In genomic region chr3:12024959-12025570, GRCh38 we compare ENCODE assay signal across 30 cellular contexts. TPM values are rescaled to one million over a fixed set of nuclear protein-coding genes. Genes with fewer than 3 reads are reported as not detected.
"Had no signal": no experiment of that assay in that cellular context is flagged by ENCODE, and none has a peak within 500 bp of the region (broad histone marks: within the 10 kb centered on the region; RNA-seq: fewer than 3 reads in every experiment).

No MANE protein-coding gene starts in this region.

- H3K4me1 ChIP-seq: left lung, lower lobe of right lung, right atrium auricular region, right lobe of liver, tibial nerve, uterus had no signal

- H3K4me1 Mint-ChIP-seq: immature natural killer cell; mesothelial cell of epicardium; naive B cell; neural crest cell; stimulated activated memory B cell treated with anti-CD40 and anti-IgM and Interleukin-4, amounts not matched to agents 10 μg/mL and 1 μg/mL and 100 μg/mL, for 72 hours; stimulated activated naive CD8-positive, alpha-beta T cell treated with anti-CD3 and anti-CD28 coated beads, Interleukin-15, amount 100 ng/mL, for 72 hours had no signal

- H3K27me3 Mint-ChIP-seq: progenitor cell of endocrine pancreas had no signal

- H3K36me3 ChIP-seq: left lung, lower lobe of right lung, neutrophil, ovary, right atrium auricular region, right lobe of liver, tibial nerve, uterus had no signal

- H3K27ac Mint-ChIP-seq: immature natural killer cell; mesothelial cell of epicardium; naive B cell; natural killer cell treated with Interleukin-12 subunit alpha and Interleukin-12 subunit beta and Interleukin-15 and Interleukin-18, amount 100 ng/mL, for 72 hours; progenitor cell of endocrine pancreas; stimulated activated memory B cell treated with anti-CD40 and anti-IgM and Interleukin-4, amounts not matched to agents 10 μg/mL and 1 μg/mL and 100 μg/mL, for 72 hours; stimulated activated naive CD8-positive, alpha-beta T cell treated with anti-CD3 and anti-CD28 coated beads, Interleukin-15, amount 100 ng/mL, for 72 hours; type B pancreatic cell had no signal

- H3K36me3 Mint-ChIP-seq: immature natural killer cell; mesothelial cell of epicardium; naive B cell; natural killer cell treated with Interleukin-12 subunit alpha and Interleukin-12 subunit beta and Interleukin-15 and Interleukin-18, amount 100 ng/mL, for 72 hours; stimulated activated memory B cell treated with anti-CD40 and anti-IgM and Interleukin-4, amounts not matched to agents 10 μg/mL and 1 μg/mL and 100 μg/mL, for 72 hours; type B pancreatic cell had no signal

- H3K4me3 Mint-ChIP-seq: immature natural killer cell; mesothelial cell of epicardium; naive B cell; natural killer cell treated with Interleukin-12 subunit alpha and Interleukin-12 subunit beta and Interleukin-15 and Interleukin-18, amount 100 ng/mL, for 72 hours; neural crest cell; stimulated activated memory B cell treated with anti-CD40 and anti-IgM and Interleukin-4, amounts not matched to agents 10 μg/mL and 1 μg/mL and 100 μg/mL, for 72 hours; stimulated activated naive CD8-positive, alpha-beta T cell treated with anti-CD3 and anti-CD28 coated beads, Interleukin-15, amount 100 ng/mL, for 72 hours; type B pancreatic cell had no signal

- H3K4me3 ChIP-seq: left lung, lower lobe of right lung, ovary, right atrium auricular region, right lobe of liver, smooth muscle cell, tibial nerve, uterus had no signal

- DNase-seq: hypothalamus; immature natural killer cell; kidney; left colon; left lung; lower lobe of right lung; mammary epithelial cell; mesenchymal stem cell; naive B cell; ovary; right lobe of liver; stimulated activated CD4-positive, alpha-beta T cell treated with anti-CD3 and anti-CD28 coated beads, Interleukin-1b, Interleukin-23, amount 100 ng/mL, for 48 hours; stimulated activated CD4-positive, alpha-beta T cell treated with anti-CD3 and anti-CD28 coated beads, Interleukin-2, amount 100 ng/mL, for 48 hours; stimulated activated CD4-positive, alpha-beta T cell treated with anti-CD3 and anti-CD28 coated beads, Interleukin-4, amount 100 ng/mL, for 4 hours; stimulated activated CD8-positive, alpha-beta memory T cell treated with anti-CD3 and anti-CD28 coated beads, Interleukin-4, amount 100 ng/mL, for 48 hours; stimulated activated naive CD4-positive, alpha-beta T cell treated with Interleukin-2 at 50 U/mL for 16 hours; stimulated activated naive CD8-positive, alpha-beta T cell treated with anti-CD3 and anti-CD28 coated beads, Interleukin-15, amount 100 ng/mL, for 72 hours; substantia nigra; uterus had no signal

- H3K4me2 ChIP-seq: smooth muscle cell had no signal

- H3K27me3 ChIP-seq: left lung, ovary, right atrium auricular region, right lobe of liver, tibial nerve, uterus had no signal

- H3K9me3 ChIP-seq: left lung, lower lobe of right lung, neutrophil, ovary, right atrium auricular region, right lobe of liver, tibial nerve, uterus had no signal

- ATAC-seq: left colon; left lung; lower lobe of right lung; natural killer cell treated with Interleukin-12 subunit alpha and Interleukin-12 subunit beta and Interleukin-15 and Interleukin-18, amount 100 ng/mL, for 72 hours; right lobe of liver; stimulated activated memory B cell treated with anti-CD40 and anti-IgM and Interleukin-4, amounts not matched to agents 10 μg/mL and 1 μg/mL and 100 μg/mL, for 72 hours; stimulated activated naive CD8-positive, alpha-beta T cell treated with anti-CD3 and anti-CD28 coated beads, Interleukin-15, amount 100 ng/mL, for 72 hours had no signal

- H3K9me3 Mint-ChIP-seq: natural killer cell treated with Interleukin-12 subunit alpha and Interleukin-12 subunit beta and Interleukin-15 and Interleukin-18, amount 100 ng/mL, for 72 hours; stimulated activated memory B cell treated with anti-CD40 and anti-IgM and Interleukin-4, amounts not matched to agents 10 μg/mL and 1 μg/mL and 100 μg/mL, for 72 hours; stimulated activated naive CD8-positive, alpha-beta T cell treated with anti-CD3 and anti-CD28 coated beads, Interleukin-15, amount 100 ng/mL, for 72 hours; type B pancreatic cell had no signal

- H3K27ac ChIP-seq: left lung, lower lobe of right lung, neutrophil, ovary, right atrium auricular region, right lobe of liver, tibial nerve, uterus had no signal

RNA-seq across cellular contexts. Expression of gene SYN2, which starts 20.9 kb away (rescaled TPM):
- total RNA-seq: liver; natural killer cell treated with Interleukin-12 subunit alpha and Interleukin-12 subunit beta and Interleukin-15 and Interleukin-18, amount 100 ng/mL, for 72 hours; right lobe of liver had no signal
- polyA plus RNA-seq: immature natural killer cell had no signal
